ENCODE assay signal across 9 cellular contexts in the genomic region with DNA sequence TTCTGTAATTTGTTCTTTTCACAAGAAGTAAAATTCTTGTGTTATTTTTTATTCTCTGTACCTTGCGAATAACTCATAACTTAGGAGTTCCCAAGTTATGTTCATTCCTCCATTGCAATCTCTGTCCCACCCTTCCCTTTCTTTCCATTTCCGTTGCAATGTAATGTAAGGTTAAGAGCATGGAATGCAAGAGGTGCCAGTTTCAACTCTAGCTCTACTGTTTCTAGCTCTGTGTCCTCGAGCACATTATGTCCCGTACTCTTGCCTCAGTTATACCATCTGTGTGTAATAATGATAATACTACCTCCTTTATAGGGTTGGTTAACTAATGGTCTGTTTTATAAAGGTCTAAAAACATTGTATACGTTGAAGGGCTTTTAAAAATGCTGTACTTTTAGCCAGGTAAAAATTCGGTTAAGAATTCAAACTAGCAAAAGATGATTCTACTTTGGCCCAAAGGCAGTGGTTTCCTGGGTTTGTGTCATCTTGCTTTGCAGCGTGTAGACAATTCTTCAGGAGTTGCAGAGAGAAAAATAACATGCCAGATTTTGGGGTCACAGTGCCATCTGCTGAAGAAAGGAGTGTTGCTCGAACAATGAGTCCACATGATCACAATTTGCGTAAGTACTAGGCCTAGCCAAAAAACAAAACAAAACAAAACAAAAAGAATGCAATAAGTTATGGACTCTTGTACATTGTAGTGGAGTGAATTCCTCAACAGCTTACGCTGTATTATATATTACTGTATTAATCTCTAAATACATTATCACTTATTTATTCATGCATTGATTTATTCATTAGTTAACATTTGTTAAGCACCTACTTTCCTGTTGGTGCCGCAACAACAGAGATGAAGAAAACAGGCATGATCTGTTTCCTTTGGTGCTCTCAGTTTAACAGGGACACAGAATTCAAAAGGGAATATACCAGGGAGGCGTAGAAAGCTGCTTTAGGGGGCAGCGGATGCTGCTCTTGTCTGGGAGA. TPM values are rescaled to one million over a fixed set of nuclear protein-coding genes. Genes with fewer than 3 reads are reported as not detected.
DNase-seq lines count a peak whose midpoint lies in the region; ATAC-seq, FAIRE-seq and TF ChIP-seq lines count a peak whose summit lies in the region.
"Had no signal": no experiment of that assay in that cellular context is flagged by ENCODE, and none has a peak within 500 bp of the region (broad histone marks: within the 10 kb centered on the region; RNA-seq: fewer than 3 reads in every experiment).

No MANE protein-coding gene starts in this region.

- H2AFZ ChIP-seq in SK-N-SH (ENCODE audit: low read depth), result no peak overlapping the region

- H3K9me3 ChIP-seq in SK-N-SH, result no peaks in the 10 kb centered on the region

- CTCF ChIA-PET in SK-N-SH (lab: Yijun Ruan, JAX), result interaction anchor here (0.6 to 19.4 kb wide), 8 partner anchors 10 to 1225 kb away, joined by 3 to 499 read pairs (median 12); a partner anchor contains a TSS

- H3K79me2 ChIP-seq in SK-N-SH (ENCODE audit: insufficient read depth), result no peaks in the 10 kb centered on the region

- H3K4me1 ChIP-seq in SK-N-SH (ENCODE audit: control insufficient read depth in 1 of 2, insufficient read depth in 2 of 2, low read depth in 1 of 2, low read length in 1 of 2), result no peaks in the 10 kb centered on the region

- POLR2A ChIA-PET in SK-N-SH (lab: Yijun Ruan, JAX), result no interaction called here

- no peak overlapping the region for H3K9ac ChIP-seq in SK-N-SH

- TF ChIP-seq RAD21 in SK-N-SH (IDR thresholded peaks at IDR 0.05; ENCODE audit: low read length), result peak; percentile 68

- TF ChIP-seq CTCF in SK-N-SH (IDR thresholded peaks at IDR 0.05), result peak; percentile 62

- no peaks in the 10 kb centered on the region for H3K36me3 ChIP-seq in SK-N-SH (replicated peaks in 1 of 2; ENCODE audit: control insufficient read depth in 1 of 2, insufficient read depth in 2 of 2, low read length in 1 of 2)

- H3K4me3 ChIP-seq in SK-N-SH (ENCODE audit: low read depth in 2 of 2, low read length in 1 of 2), result no peak overlapping the region

- FAIRE-seq in HTR-8/SVneo (lab: Jason Lieb, UNC), result peak; percentile 92
- FAIRE-seq: colon had no signal

- no peak for TF ChIP-seq EP300 in SK-N-SH (IDR thresholded peaks at IDR 0.05; ENCODE audit: borderline replicate concordance in 1 of 2, low read depth in 1 of 2, low read length in 1 of 2)

- H3K27me3 ChIP-seq in SK-N-SH (ENCODE audit: insufficient read depth), result no peaks in the 10 kb centered on the region

- DNase-seq in CD1c-positive myeloid dendritic cell (ENCODE audit: extremely low spot score) (peak; percentile 28), HTR-8/SVneo (ENCODE audit: insufficient read length, low spot score) (peak; percentile 83), SK-N-SH (no peak), iris pigment epithelial cell (ENCODE audit: low read depth) (peak; percentile 77), DMS79 treated with DMSO at 0.1 percent for 48 hours (lab: John Stamatoyannopoulos, UW) (no peak)
- no peak for DNase-seq in stimulated activated naive CD4-positive, alpha-beta T cell treated with Interleukin-2 at 50 U/mL for 16 hours (lab: John Stamatoyannopoulos, UW)

- no peak overlapping the region for H3K4me2 ChIP-seq in SK-N-SH

- H4K20me1 ChIP-seq in SK-N-SH (ENCODE audit: insufficient read depth), result no peaks in the 10 kb centered on the region

- H3K9me2 ChIP-seq in SK-N-SH, result no peaks in the 10 kb centered on the region

- 70% methylated on average over 13 of the region's 13 CpGs for WGBS in SK-N-SH (ENCODE audit: low lambda C conversion rate)

- H3F3A ChIP-seq in SK-N-SH (replicated peaks; ENCODE audit: insufficient read depth), result peaks cover 9% of the 10 kb centered on the region

- ATAC-seq in HG02763 (IDR thresholded peaks at IDR 0.05; ENCODE audit: unreplicated experiment) (no peak), HG03460 (IDR thresholded peaks at IDR 0.05; ENCODE audit: unreplicated experiment) (no peak)

- no peak overlapping the region for H3K27ac ChIP-seq in SK-N-SH (ENCODE audit: low read depth in 2 of 2, low read length in 1 of 2)

TF ChIP-seq in SK-N-SH, 30 proteins besides CTCF, POLR2A, EP300 and RAD21:
- TF ChIP-seq, protein P1, sequence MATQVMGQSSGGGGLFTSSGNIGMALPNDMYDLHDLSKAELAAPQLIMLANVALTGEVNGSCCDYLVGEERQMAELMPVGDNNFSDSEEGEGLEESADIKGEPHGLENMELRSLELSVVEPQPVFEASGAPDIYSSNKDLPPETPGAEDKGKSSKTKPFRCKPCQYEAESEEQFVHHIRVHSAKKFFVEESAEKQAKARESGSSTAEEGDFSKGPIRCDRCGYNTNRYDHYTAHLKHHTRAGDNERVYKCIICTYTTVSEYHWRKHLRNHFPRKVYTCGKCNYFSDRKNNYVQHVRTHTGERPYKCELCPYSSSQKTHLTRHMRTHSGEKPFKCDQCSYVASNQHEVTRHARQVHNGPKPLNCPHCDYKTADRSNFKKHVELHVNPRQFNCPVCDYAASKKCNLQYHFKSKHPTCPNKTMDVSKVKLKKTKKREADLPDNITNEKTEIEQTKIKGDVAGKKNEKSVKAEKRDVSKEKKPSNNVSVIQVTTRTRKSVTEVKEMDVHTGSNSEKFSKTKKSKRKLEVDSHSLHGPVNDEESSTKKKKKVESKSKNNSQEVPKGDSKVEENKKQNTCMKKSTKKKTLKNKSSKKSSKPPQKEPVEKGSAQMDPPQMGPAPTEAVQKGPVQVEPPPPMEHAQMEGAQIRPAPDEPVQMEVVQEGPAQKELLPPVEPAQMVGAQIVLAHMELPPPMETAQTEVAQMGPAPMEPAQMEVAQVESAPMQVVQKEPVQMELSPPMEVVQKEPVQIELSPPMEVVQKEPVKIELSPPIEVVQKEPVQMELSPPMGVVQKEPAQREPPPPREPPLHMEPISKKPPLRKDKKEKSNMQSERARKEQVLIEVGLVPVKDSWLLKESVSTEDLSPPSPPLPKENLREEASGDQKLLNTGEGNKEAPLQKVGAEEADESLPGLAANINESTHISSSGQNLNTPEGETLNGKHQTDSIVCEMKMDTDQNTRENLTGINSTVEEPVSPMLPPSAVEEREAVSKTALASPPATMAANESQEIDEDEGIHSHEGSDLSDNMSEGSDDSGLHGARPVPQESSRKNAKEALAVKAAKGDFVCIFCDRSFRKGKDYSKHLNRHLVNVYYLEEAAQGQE (IDR thresholded peaks at IDR 0.05; ENCODE audit: low read depth, low read length), result no peak
- peak; percentile 81 for TF ChIP-seq SMC3 (IDR thresholded peaks at IDR 0.05; ENCODE audit: low read depth, low read length)
- TF ChIP-seq TCF12 (IDR thresholded peaks at IDR 0.05), result no peak
- TF ChIP-seq GABPA (IDR thresholded peaks at IDR 0.05; ENCODE audit: low read depth), result no peak

RNA-seq across cellular contexts. Expression of a gene that starts 10.0 kb away (rescaled TPM):
- 44.0 and 51.4 TPM in 2 replicates for polyA plus RNA-seq in SK-N-SH (2012; rRNA removed)
- 76.2 and 158 TPM in 2 replicates for polyA plus RNA-seq in SK-N-SH (2012; cell fraction: cytosol; rRNA removed)
- 6.7 and 19.2 TPM in 2 replicates for polyA plus RNA-seq in SK-N-SH (2012; cell fraction: nucleus; rRNA removed)

RNA-seq across cellular contexts. Expression of a gene that starts 24.1 kb away (rescaled TPM):
- polyA plus RNA-seq in SK-N-SH (2012; rRNA removed), result 8.8 and 9.1 TPM in 2 replicates
- 6.8 and 6.9 TPM in 2 replicates for polyA plus RNA-seq in SK-N-SH (2012; cell fraction: cytosol; rRNA removed)
- polyA plus RNA-seq in SK-N-SH (2012; cell fraction: nucleus; rRNA removed), result 9.5 and 17.7 TPM in 2 replicates

Comparison
In these comparisons a context has a peak if more than half of its experiments do, and no peak if none do; other contexts are left out.
1. DNase-seq: peak in CD1c-positive myeloid dendritic cell (single experiment), HTR-8/SVneo (single experiment) and iris pigment epithelial cell (single experiment); none in SK-N-SH (single experiment), stimulated activated naive CD4-positive, alpha-beta T cell treated with Interleukin-2 at 50 U/mL for 16 hours (single experiment) and DMS79 treated with DMSO at 0.1 percent for 48 hours (single experiment).